ENCODE assay signal across 9 cellular contexts in genomic region chr9:16058131-16058549, GRCh38.
DNase-seq lines count a peak whose midpoint lies in the region; ATAC-seq and TF ChIP-seq lines count a peak whose summit lies in the region.
"Had no signal": no experiment of that assay in that cellular context is flagged by ENCODE, and none has a peak within 500 bp of the region (broad histone marks: within the 10 kb centered on the region; RNA-seq: fewer than 3 reads in every experiment).

No MANE protein-coding gene starts in this region.

- H3K27ac ChIP-seq in CD8-positive, alpha-beta T cell (ENCODE audit: low read depth, low read length), result no peak overlapping the region

- no peaks in the 10 kb centered on the region for H3K36me3 Mint-ChIP-seq in CD8-positive, alpha-beta T cell
- H3K36me3 Mint-ChIP-seq in stimulated activated naive B cell treated with anti-CD40 and anti-IgM and Interleukin-4, amounts not matched to agents 10 μg/mL and 1 μg/mL and 100 μg/mL, for 72 hours, result no peaks in the 10 kb centered on the region

- no peaks in the 10 kb centered on the region for H3K9me3 Mint-ChIP-seq in CD8-positive, alpha-beta T cell
- no peaks in the 10 kb centered on the region for H3K9me3 Mint-ChIP-seq in stimulated activated naive B cell treated with anti-CD40 and anti-IgM and Interleukin-4, amounts not matched to agents 10 μg/mL and 1 μg/mL and 100 μg/mL, for 72 hours

- no peaks in the 10 kb centered on the region for H3K27me3 ChIP-seq in CD8-positive, alpha-beta T cell (ENCODE audit: insufficient read depth, low read length)

- intact Hi-C loops in CD8-positive, alpha-beta T cell (cut with DNase I, micrococcal nuclease), result no loop called here

- peaks cover 18% of the 10 kb centered on the region for H3K4me1 ChIP-seq in CD8-positive, alpha-beta T cell (ENCODE audit: insufficient read depth, low read length)

- no peak overlapping the region for H3K4me3 ChIP-seq in CD8-positive, alpha-beta T cell (ENCODE audit: low read depth, low read length)

- peak in 1 of 7 experiments; percentile 13 for DNase-seq in CD8-positive, alpha-beta T cell
- DNase-seq in H4 (ENCODE audit: low spot score) (peak; percentile 10), SW480 (ENCODE audit: low spot score) (peak; percentile 46), islet precursor cell (peak; percentile 65), 8988T (no peak), NCI-H1417 (lab: John Stamatoyannopoulos, UW) (no peak)
- DNase-seq in central memory CD4-positive, alpha-beta T cell, result no peak
- DNase-seq in stimulated activated naive B cell treated with anti-CD40 and anti-IgM and Interleukin-4, amounts not matched to agents 10 μg/mL and 1 μg/mL and 100 μg/mL, for 72 hours, result no peak
- DNase-seq: stimulated activated CD4-positive, alpha-beta T cell treated with anti-CD3 and anti-CD28 coated beads, Interleukin-12 subunit alpha, Interleukin-12 subunit beta, amount 100 ng/mL, for 4 hours had no signal

- peaks cover 22% of the 10 kb centered on the region for H3K4me1 Mint-ChIP-seq in CD8-positive, alpha-beta T cell (ENCODE audit: low read depth)
- H3K4me1 Mint-ChIP-seq in stimulated activated naive B cell treated with anti-CD40 and anti-IgM and Interleukin-4, amounts not matched to agents 10 μg/mL and 1 μg/mL and 100 μg/mL, for 72 hours, result peaks cover 4 to 12% of the 10 kb centered on the region in 2 donors

- H3K4me3 Mint-ChIP-seq in CD8-positive, alpha-beta T cell, result peak overlapping the region; percentile 50
- no peak overlapping the region for H3K4me3 Mint-ChIP-seq in stimulated activated naive B cell treated with anti-CD40 and anti-IgM and Interleukin-4, amounts not matched to agents 10 μg/mL and 1 μg/mL and 100 μg/mL, for 72 hours

- H3K9me3 ChIP-seq in CD8-positive, alpha-beta T cell (ENCODE audit: low read length), result no peaks in the 10 kb centered on the region

- POLR2A ChIA-PET in CD8-positive, alpha-beta T cell (lab: Charles Lee), result no interaction called here

- no peaks in the 10 kb centered on the region for H3K36me3 ChIP-seq in CD8-positive, alpha-beta T cell (ENCODE audit: insufficient read depth, low read length)

- TF ChIP-seq CTCF in CD8-positive, alpha-beta T cell (IDR thresholded peaks at IDR 0.05), result no peak

- ATAC-seq in CD8-positive, alpha-beta T cell, result peak; percentile 31
- no peak for ATAC-seq in stimulated activated naive B cell treated with anti-CD40 and anti-IgM and Interleukin-4, amounts not matched to agents 10 μg/mL and 1 μg/mL and 100 μg/mL, for 72 hours (replicated peaks)

- peak overlapping the region; percentile 5 for H3K27ac Mint-ChIP-seq in CD8-positive, alpha-beta T cell
- H3K27ac Mint-ChIP-seq in stimulated activated naive B cell treated with anti-CD40 and anti-IgM and Interleukin-4, amounts not matched to agents 10 μg/mL and 1 μg/mL and 100 μg/mL, for 72 hours, result no peak overlapping the region

- H3K27me3 Mint-ChIP-seq in CD8-positive, alpha-beta T cell (ENCODE audit: low read depth), result no peaks in the 10 kb centered on the region
- no peaks in the 10 kb centered on the region for H3K27me3 Mint-ChIP-seq in stimulated activated naive B cell treated with anti-CD40 and anti-IgM and Interleukin-4, amounts not matched to agents 10 μg/mL and 1 μg/mL and 100 μg/mL, for 72 hours

- CTCF ChIA-PET in CD8-positive, alpha-beta T cell (lab: Charles Lee), result no interaction called here

Comparison
In these comparisons a context has a peak if more than half of its experiments do, and no peak if none do; other contexts are left out.
1. DNase-seq: peak in H4 (single experiment), SW480 (single experiment) and islet precursor cell (single experiment); none in 8988T (single experiment), NCI-H1417 (0 of 3), central memory CD4-positive, alpha-beta T cell (single experiment) and stimulated activated naive B cell treated with anti-CD40 and anti-IgM and Interleukin-4, amounts not matched to agents 10 μg/mL and 1 μg/mL and 100 μg/mL, for 72 hours (single experiment).